8 cellular contexts compared by ENCODE assay signal in the genomic region with DNA sequence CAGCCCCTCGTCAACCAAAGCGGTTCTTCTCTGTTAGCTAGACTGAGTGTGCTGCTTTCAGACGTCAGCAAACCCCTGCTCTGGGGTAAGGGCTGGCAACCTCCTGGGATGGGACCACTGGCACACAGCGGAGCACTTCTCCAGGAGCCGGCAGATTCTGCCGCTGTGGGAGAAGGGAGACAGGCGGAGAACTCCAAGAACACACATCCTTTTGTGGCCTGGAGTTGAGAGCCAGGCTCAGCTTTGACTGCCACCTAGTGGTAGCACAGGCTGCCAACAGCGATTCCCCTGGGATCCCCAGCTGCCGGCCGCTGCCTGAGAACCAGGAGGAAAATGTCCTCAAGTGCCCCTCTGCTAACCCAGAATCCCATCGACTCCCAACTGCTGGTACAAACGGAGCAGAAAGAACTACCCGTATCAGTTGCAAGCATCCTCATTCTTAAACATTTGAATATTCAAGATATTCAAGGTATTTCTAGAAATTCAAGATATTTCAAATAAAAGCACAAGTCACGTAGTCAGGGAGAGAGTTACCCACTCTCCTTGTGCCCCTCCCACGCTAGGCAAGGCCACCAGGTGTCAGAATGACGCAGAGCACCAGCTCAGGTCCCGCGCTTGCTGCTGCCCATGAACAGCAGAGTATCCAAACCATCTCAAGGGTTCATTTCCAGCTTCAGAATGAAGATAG. TPM values are rescaled to one million over a fixed set of nuclear protein-coding genes. Genes with fewer than 3 reads are reported as not detected.
DNase-seq lines count a peak whose midpoint lies in the region; ATAC-seq, FAIRE-seq and TF ChIP-seq lines count a peak whose summit lies in the region.

No MANE protein-coding gene starts in this region.

- CTCF ChIA-PET in activated CD4-positive, alpha-beta T cell treated with anti-CD3 and anti-CD28 coated beads for 36 hours (lab: Charles Lee), result interaction anchor here (0.8 to 2.0 kb wide), 15 partner anchors 9 to 719 kb away, joined by 3 to 13 read pairs (median 5); a partner anchor contains a TSS

- peak overlapping the region; percentile 43 for H3K4me3 ChIP-seq in coronary artery
- H3K4me3 ChIP-seq in right lobe of liver, result no peak overlapping the region

- ATAC-seq in activated CD4-positive, alpha-beta T cell treated with anti-CD3 and anti-CD28 coated beads for 36 hours, result peak; percentile 38
- ATAC-seq in right lobe of liver (peak; percentile 78 to 82 (median 80)), GM18868 (IDR thresholded peaks at IDR 0.05; ENCODE audit: unreplicated experiment) (no peak)

- no peak for FAIRE-seq in H54 (lab: Jason Lieb, UNC)

- no peak overlapping the region for H3K4me3 Mint-ChIP-seq in activated CD4-positive, alpha-beta T cell treated with anti-CD3 and anti-CD28 coated beads for 36 hours

- H3K27ac ChIP-seq in coronary artery (peak overlapping the region in 1 of 2 donors; percentile 54), right lobe of liver (no peak overlapping the region)

- H3K4me1 ChIP-seq in right lobe of liver, result peaks cover 0 to 10% (median 5%) of the 10 kb centered on the region in 4 donors

- no peaks in the 10 kb centered on the region for H3K27me3 Mint-ChIP-seq in activated CD4-positive, alpha-beta T cell treated with anti-CD3 and anti-CD28 coated beads for 36 hours

- POLR2A ChIA-PET in activated CD4-positive, alpha-beta T cell treated with anti-CD3 and anti-CD28 coated beads for 36 hours (lab: Charles Lee), result no interaction called here

- DNase-seq in AG09319 (ENCODE audit: extremely low read depth, low read depth), result peak; percentile 60
- DNase-seq in H54 (ENCODE audit: insufficient read length, low spot score), result peak; percentile 85
- DNase-seq in NCI-H524 (lab: John Stamatoyannopoulos, UW), result peak; percentile 56 to 87
- peak; percentile 77 for DNase-seq in activated CD4-positive, alpha-beta T cell treated with anti-CD3 and anti-CD28 coated beads for 36 hours
- DNase-seq in coronary artery (ENCODE audit: low spot score), result peak; percentile 92
- DNase-seq in right lobe of liver, result peak; percentile 78 to 86 (median 80)
- peak; percentile 23 to 52 (median 37) for DNase-seq in stimulated activated CD4-positive, alpha-beta T cell treated with anti-CD3 and anti-CD28 coated beads, TNF-alpha, amount 100 ng/mL, for 24 hours (ENCODE audit: low read depth in 3 of 3)

- H3K36me3 ChIP-seq in right lobe of liver, result peaks cover 0 to 11% (median 4%) of the 10 kb centered on the region in 4 donors

- peaks cover 27% of the 10 kb centered on the region for H3K36me3 Mint-ChIP-seq in activated CD4-positive, alpha-beta T cell treated with anti-CD3 and anti-CD28 coated beads for 36 hours (ENCODE audit: low read depth)

- no peaks in the 10 kb centered on the region for H3K27me3 ChIP-seq in right lobe of liver

- TF ChIP-seq POLR2A in H54 (IDR thresholded peaks at IDR 0.05; ENCODE audit: low read depth, low read length) (no peak), right lobe of liver (IDR thresholded peaks at IDR 0.05) (no peak)

- 39% methylated on average over 11 of the region's 18 CpGs for WGBS in right lobe of liver (ENCODE audit: insufficient coverage, low coverage, low lambda C conversion rate, missing lambda C conversion rate)

- no peaks in the 10 kb centered on the region for H3K9me3 ChIP-seq in right lobe of liver

- peak; percentile 99 for TF ChIP-seq CTCF in AG09319 (IDR thresholded peaks at IDR 0.05; ENCODE audit: low read depth, low read length)
- TF ChIP-seq CTCF in coronary artery (IDR thresholded peaks at IDR 0.05), result peak; percentile 93
- peak; percentile 88 to 98 (median 98) for TF ChIP-seq CTCF in right lobe of liver (IDR thresholded peaks at IDR 0.05)

- H3K4me1 Mint-ChIP-seq in activated CD4-positive, alpha-beta T cell treated with anti-CD3 and anti-CD28 coated beads for 36 hours, result peaks cover 26% of the 10 kb centered on the region

- H3K27ac Mint-ChIP-seq in activated CD4-positive, alpha-beta T cell treated with anti-CD3 and anti-CD28 coated beads for 36 hours, result no peak overlapping the region

- intact Hi-C loops in activated CD4-positive, alpha-beta T cell treated with anti-CD3 and anti-CD28 coated beads for 36 hours (cut with DNase I, micrococcal nuclease), result loop anchor here in 1 of 2 experiments (1.0 to 10.0 kb wide), 5 partner anchors 28 to 1636 kb away; a partner anchor contains a TSS
- intact Hi-C loops in right lobe of liver (cut with DNase I), result no loop called here

- no peaks in the 10 kb centered on the region for H3K9me3 Mint-ChIP-seq in activated CD4-positive, alpha-beta T cell treated with anti-CD3 and anti-CD28 coated beads for 36 hours (ENCODE audit: low read depth)

RNA-seq across cellular contexts. Expression of a gene that starts 4.9 kb away (rescaled TPM):
- total RNA-seq in activated CD4-positive, alpha-beta T cell treated with anti-CD3 and anti-CD28 coated beads for 36 hours, result 10 to 100 TPM; 16.8 to 17.8 TPM
- total RNA-seq in right lobe of liver, result 1 to 10 TPM; 4.1 to 7.9 (median 5.6) TPM

RNA-seq across cellular contexts. Expression of a gene that starts 29.3 kb away (rescaled TPM):
- under 1 TPM; 0.50 to 0.77 TPM for total RNA-seq in activated CD4-positive, alpha-beta T cell treated with anti-CD3 and anti-CD28 coated beads for 36 hours
- total RNA-seq in right lobe of liver, result 100 to 1,000 TPM in 3 of 6 experiments, 10 to 100 TPM in 3; 67.0 to 283 (median 94.1) TPM

RNA-seq across cellular contexts. Expression of a gene that starts 33.5 kb away (rescaled TPM):
- under 1 TPM in 1 of 2 experiments, not detected in 1; 0.09 TPM for total RNA-seq in activated CD4-positive, alpha-beta T cell treated with anti-CD3 and anti-CD28 coated beads for 36 hours
- total RNA-seq in right lobe of liver, result under 1 TPM in 1 of 6 experiments, not detected in 5; 0.18 TPM

Comparison
In these comparisons a context has a peak if more than half of its experiments do, and no peak if none do; other contexts are left out.
1. DNase-seq: peak in every context shown above with its lines; median percentile 92 in coronary artery; 85 in H54; 80 in right lobe of liver; 77 in activated CD4-positive, alpha-beta T cell treated with anti-CD3 and anti-CD28 coated beads for 36 hours; 72 in NCI-H524; 60 in AG09319; 37 in stimulated activated CD4-positive, alpha-beta T cell treated with anti-CD3 and anti-CD28 coated beads, TNF-alpha, amount 100 ng/mL, for 24 hours.
2. RNA of a gene that starts 29.3 kb away (total RNA-seq): 67.0 to 283 TPM in right lobe of liver; 0.50 to 0.77 TPM in activated CD4-positive, alpha-beta T cell treated with anti-CD3 and anti-CD28 coated beads for 36 hours; every median in the first group is over 10 times any median in the second.
3. Peak in every context shown above with its lines, with median percentiles within 50 percentile points of each other: CTCF ChIP-seq.